Comparison of ENCODE assay signal across 9 cellular contexts in genomic region chr2:232551776-232552175, GRCh38. TPM values are rescaled to one million over a fixed set of nuclear protein-coding genes. Genes with fewer than 3 reads are reported as not detected.
DNase-seq lines count a peak whose midpoint lies in the region; ATAC-seq and TF ChIP-seq lines count a peak whose summit lies in the region.
"Had no signal": no experiment of that assay in that cellular context is flagged by ENCODE, and none has a peak within 500 bp of the region (broad histone marks: within the 10 kb centered on the region; RNA-seq: fewer than 3 reads in every experiment).

No MANE protein-coding gene starts in this region.

- no peaks in the 10 kb centered on the region for H3K9me3 ChIP-seq in iPS-15b (ENCODE audit: control insufficient read depth, insufficient read depth, low read length)
- H3K9me3 ChIP-seq: adrenal gland had no signal

- H3K27me3 Mint-ChIP-seq in T-helper 1 cell treated with Interleukin-12 subunit alpha and Interleukin-12 subunit beta and Interleukin-4 antibody, amounts not matched to agents 30 μg/mL and 1 μg/mL, for 36 hours (ENCODE audit: low read depth): no peaks in the 10 kb centered on the region
- H3K27me3 Mint-ChIP-seq in activated CD8-positive, alpha-beta T cell treated with anti-CD3 and anti-CD28 coated beads for 36 hours: no peaks in the 10 kb centered on the region
- H3K27me3 Mint-ChIP-seq in stimulated activated memory B cell treated with anti-CD40 and anti-IgM and Interleukin-4, amounts not matched to agents 10 μg/mL and 1 μg/mL and 100 μg/mL, for 72 hours: no peaks in the 10 kb centered on the region

- no peaks in the 10 kb centered on the region for H3K9me3 Mint-ChIP-seq in T-helper 1 cell treated with Interleukin-12 subunit alpha and Interleukin-12 subunit beta and Interleukin-4 antibody, amounts not matched to agents 30 μg/mL and 1 μg/mL, for 36 hours
- peaks cover 4% of the 10 kb centered on the region for H3K9me3 Mint-ChIP-seq in activated CD8-positive, alpha-beta T cell treated with anti-CD3 and anti-CD28 coated beads for 36 hours
- no peaks in the 10 kb centered on the region for H3K9me3 Mint-ChIP-seq in stimulated activated memory B cell treated with anti-CD40 and anti-IgM and Interleukin-4, amounts not matched to agents 10 μg/mL and 1 μg/mL and 100 μg/mL, for 72 hours

- CTCF ChIA-PET in activated CD8-positive, alpha-beta T cell treated with anti-CD3 and anti-CD28 coated beads for 36 hours (lab: Charles Lee): no interaction called here

- H3K4me1 Mint-ChIP-seq in T-helper 1 cell treated with Interleukin-12 subunit alpha and Interleukin-12 subunit beta and Interleukin-4 antibody, amounts not matched to agents 30 μg/mL and 1 μg/mL, for 36 hours (ENCODE audit: low read depth): peaks cover 69% of the 10 kb centered on the region
- peaks cover 62% of the 10 kb centered on the region for H3K4me1 Mint-ChIP-seq in activated CD8-positive, alpha-beta T cell treated with anti-CD3 and anti-CD28 coated beads for 36 hours (ENCODE audit: low read depth)
- peaks cover 62% of the 10 kb centered on the region for H3K4me1 Mint-ChIP-seq in stimulated activated memory B cell treated with anti-CD40 and anti-IgM and Interleukin-4, amounts not matched to agents 10 μg/mL and 1 μg/mL and 100 μg/mL, for 72 hours

- H3K36me3 Mint-ChIP-seq in T-helper 1 cell treated with Interleukin-12 subunit alpha and Interleukin-12 subunit beta and Interleukin-4 antibody, amounts not matched to agents 30 μg/mL and 1 μg/mL, for 36 hours (ENCODE audit: low read depth): peaks cover 45% of the 10 kb centered on the region
- H3K36me3 Mint-ChIP-seq in activated CD8-positive, alpha-beta T cell treated with anti-CD3 and anti-CD28 coated beads for 36 hours (ENCODE audit: low read depth): peaks cover 56% of the 10 kb centered on the region
- peaks cover 34% of the 10 kb centered on the region for H3K36me3 Mint-ChIP-seq in stimulated activated memory B cell treated with anti-CD40 and anti-IgM and Interleukin-4, amounts not matched to agents 10 μg/mL and 1 μg/mL and 100 μg/mL, for 72 hours

- H3K4me3 Mint-ChIP-seq in T-helper 1 cell treated with Interleukin-12 subunit alpha and Interleukin-12 subunit beta and Interleukin-4 antibody, amounts not matched to agents 30 μg/mL and 1 μg/mL, for 36 hours: peak overlapping the region; percentile 100
- peak overlapping the region; percentile 90 for H3K4me3 Mint-ChIP-seq in activated CD8-positive, alpha-beta T cell treated with anti-CD3 and anti-CD28 coated beads for 36 hours
- H3K4me3 Mint-ChIP-seq in stimulated activated memory B cell treated with anti-CD40 and anti-IgM and Interleukin-4, amounts not matched to agents 10 μg/mL and 1 μg/mL and 100 μg/mL, for 72 hours: peak overlapping the region; percentile 100

- peak overlapping the region; percentile 88 for H3K9ac ChIP-seq in iPS-15b (ENCODE audit: low read depth, low read length)

- POLR2A ChIA-PET in activated CD8-positive, alpha-beta T cell treated with anti-CD3 and anti-CD28 coated beads for 36 hours (lab: Charles Lee): interaction anchor here (1.0 kb wide), 1 partner anchor 12 kb away, joined by 3 read pairs; the partner anchor contains the start of gene CHRNG

- peaks cover 6% of the 10 kb centered on the region for H3K4me1 ChIP-seq in iPS-15b (ENCODE audit: control insufficient read depth, insufficient read depth, low read length)

- no peak for ATAC-seq in activated CD8-positive, alpha-beta T cell treated with anti-CD3 and anti-CD28 coated beads for 36 hours
- no peak for ATAC-seq in stimulated activated memory B cell treated with anti-CD40 and anti-IgM and Interleukin-4, amounts not matched to agents 10 μg/mL and 1 μg/mL and 100 μg/mL, for 72 hours
- ATAC-seq in activated CD4-positive, CD25-positive, alpha-beta regulatory T cell treated with anti-CD3 and anti-CD28 coated beads, Interleukin-2, amount 50 U/mL, for 24 hours: no peak

- peaks cover 7% of the 10 kb centered on the region for H3K36me3 ChIP-seq in iPS-15b (ENCODE audit: control insufficient read depth, insufficient read depth, low read length)

- DNase-seq in T-helper 1 cell: no peak
- no peak for DNase-seq in activated CD8-positive, alpha-beta T cell treated with anti-CD3 and anti-CD28 coated beads for 36 hours
- DNase-seq in iPS-NIHi7 (ENCODE audit: extremely low spot score): no peak
- DNase-seq in germinal center (ENCODE audit: low spot score): no peak

- intact Hi-C loops in activated CD8-positive, alpha-beta T cell treated with anti-CD3 and anti-CD28 coated beads for 36 hours (cut with micrococcal nuclease): no loop called here

- H3K27me3 ChIP-seq in iPS-15b (ENCODE audit: control insufficient read depth, insufficient read depth, low read length): no peaks in the 10 kb centered on the region
- H3K27me3 ChIP-seq: adrenal gland had no signal

- H3K27ac Mint-ChIP-seq in T-helper 1 cell treated with Interleukin-12 subunit alpha and Interleukin-12 subunit beta and Interleukin-4 antibody, amounts not matched to agents 30 μg/mL and 1 μg/mL, for 36 hours: peak overlapping the region; percentile 99
- H3K27ac Mint-ChIP-seq in activated CD8-positive, alpha-beta T cell treated with anti-CD3 and anti-CD28 coated beads for 36 hours: peak overlapping the region; percentile 99
- peak overlapping the region; percentile 99 for H3K27ac Mint-ChIP-seq in stimulated activated memory B cell treated with anti-CD40 and anti-IgM and Interleukin-4, amounts not matched to agents 10 μg/mL and 1 μg/mL and 100 μg/mL, for 72 hours

- no peak for TF ChIP-seq CTCF in activated CD8-positive, alpha-beta T cell treated with anti-CD3 and anti-CD28 coated beads for 36 hours (IDR thresholded peaks at IDR 0.05)

- H3K4me3 ChIP-seq in iPS-15b (ENCODE audit: low read depth, low read length): peak overlapping the region; percentile 99

RNA-seq across cellular contexts. Expression of gene EIF4E2, which starts 1.3 kb away (rescaled TPM):
- 10 to 100 TPM; 49.2 to 50.4 TPM for total RNA-seq in activated CD8-positive, alpha-beta T cell treated with anti-CD3 and anti-CD28 coated beads for 36 hours

RNA-seq across cellular contexts. Expression of gene TIGD1, which starts 1.4 kb away (rescaled TPM):
- total RNA-seq in activated CD8-positive, alpha-beta T cell treated with anti-CD3 and anti-CD28 coated beads for 36 hours: 1 to 10 TPM; 8.3 to 8.7 TPM

RNA-seq across cellular contexts. Expression of gene CHRNG, which starts 12.3 kb away (rescaled TPM):
- total RNA-seq in activated CD8-positive, alpha-beta T cell treated with anti-CD3 and anti-CD28 coated beads for 36 hours: not detected
- total RNA-seq: adrenal gland had no signal

RNA-seq across cellular contexts. Expression of gene CHRND, which starts 25.8 kb away (rescaled TPM):
- total RNA-seq in activated CD8-positive, alpha-beta T cell treated with anti-CD3 and anti-CD28 coated beads for 36 hours: not detected

RNA-seq across cellular contexts. Expression of gene PRSS56, which starts 31.6 kb away (rescaled TPM):
- not detected for total RNA-seq in activated CD8-positive, alpha-beta T cell treated with anti-CD3 and anti-CD28 coated beads for 36 hours
